14 cellular contexts compared by ENCODE assay signal in the genomic region with DNA sequence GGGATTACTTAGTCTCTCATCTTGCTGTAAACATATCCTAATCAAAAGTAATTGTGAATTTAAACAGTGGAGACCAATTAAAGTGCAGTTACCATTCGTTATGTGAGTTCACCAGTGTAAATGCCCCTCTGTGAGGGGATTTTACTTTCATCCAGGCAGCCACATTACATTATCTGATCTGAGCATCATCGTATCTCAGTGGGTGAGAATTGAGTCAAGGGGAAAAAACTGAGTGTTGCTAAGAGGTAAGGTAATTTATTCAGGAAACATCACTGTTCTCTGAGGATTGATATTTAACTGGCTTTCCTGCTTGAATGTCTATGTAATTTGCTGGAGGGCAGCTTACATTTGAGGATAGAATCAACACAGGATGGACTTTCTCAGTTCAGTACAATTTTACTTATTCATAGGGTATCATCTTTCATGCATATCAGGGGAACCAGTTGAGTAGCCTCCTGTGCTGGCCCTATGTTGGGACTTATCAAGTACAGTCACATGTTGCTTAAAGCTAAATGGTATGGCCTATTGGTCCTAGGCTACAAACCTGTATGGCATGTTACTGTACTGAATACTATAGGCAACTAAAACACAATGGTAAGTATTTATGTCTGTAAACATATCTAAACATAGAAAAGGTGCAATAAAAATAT.
DNase-seq lines count a peak whose midpoint lies in the region; ATAC-seq and TF ChIP-seq lines count a peak whose summit lies in the region.
"Had no signal": no experiment of that assay in that cellular context is flagged by ENCODE, and none has a peak within 500 bp of the region (broad histone marks: within the 10 kb centered on the region; RNA-seq: fewer than 3 reads in every experiment).

No MANE protein-coding gene starts in this region.

- peak overlapping the region; percentile 54 for H3K27ac Mint-ChIP-seq in stimulated activated naive CD8-positive, alpha-beta T cell treated with anti-CD3 and anti-CD28 coated beads, Interleukin-15, Interleukin-2, amounts not matched to agents 100 ng/mL and 50 ng/mL, for 24 hours
- no peak overlapping the region for H3K27ac Mint-ChIP-seq in naive thymus-derived CD8-positive, alpha-beta T cell

- POLR2A ChIA-PET in naive thymus-derived CD8-positive, alpha-beta T cell (lab: Charles Lee) = no interaction called here

- H3K4me1 ChIP-seq in RWPE2 (ENCODE audit: insufficient read depth, poor library complexity, severe bottlenecking) = peaks cover 10% of the 10 kb centered on the region
- H3K4me1 ChIP-seq: heart right ventricle, prostate gland had no signal

- H3K36me3 ChIP-seq in RWPE2 (ENCODE audit: low read depth) = no peaks in the 10 kb centered on the region
- H3K36me3 ChIP-seq: heart right ventricle, prostate gland had no signal

- H3K27ac ChIP-seq in RWPE2 (ENCODE audit: poor library complexity, severe bottlenecking) = peak overlapping the region; percentile 13
- H3K27ac ChIP-seq: heart right ventricle, prostate gland had no signal

- DNase-seq in activated T-cell treated with anti-CD3 and anti-CD28 coated beads, Interleukin-2, amount 50 U/mL, for 4 hours = no peak
- DNase-seq in activated T-cell treated with anti-CD3 and anti-CD28 coated beads for 4 hours (no peak), RWPE2 (ENCODE audit: low spot score) (no peak), T1000 (lab: John Stamatoyannopoulos, UW) (no peak)
- DNase-seq in naive thymus-derived CD8-positive, alpha-beta T cell = no peak
- DNase-seq: cerebellar nuclear complex, heart right ventricle, NCI-H524 had no signal

- H3K36me3 Mint-ChIP-seq in activated T-cell treated with anti-CD3 and anti-CD28 coated beads, Interleukin-2, amount 50 U/mL, for 4 hours (ENCODE audit: insufficient read depth) = no peaks in the 10 kb centered on the region
- no peaks in the 10 kb centered on the region for H3K36me3 Mint-ChIP-seq in stimulated activated naive CD8-positive, alpha-beta T cell treated with anti-CD3 and anti-CD28 coated beads, Interleukin-15, Interleukin-2, amounts not matched to agents 100 ng/mL and 50 ng/mL, for 24 hours (ENCODE audit: low read depth)
- H3K36me3 Mint-ChIP-seq in naive thymus-derived CD8-positive, alpha-beta T cell = no peaks in the 10 kb centered on the region

- peak; percentile 71 to 77 for ATAC-seq in activated T-cell treated with anti-CD3 and anti-CD28 coated beads, Interleukin-2, amount 50 U/mL, for 4 hours
- peak; percentile 74 for ATAC-seq in HG02759 (IDR thresholded peaks at IDR 0.05; ENCODE audit: unreplicated experiment)
- peak; percentile 37; the same call in 2 of the 3 replicates for ATAC-seq in RWPE2 (ENCODE audit: low read depth)
- no peak for ATAC-seq in GM21526 (IDR thresholded peaks at IDR 0.05; ENCODE audit: low FRiP score, unreplicated experiment)
- ATAC-seq in naive thymus-derived CD8-positive, alpha-beta T cell = no peak
- ATAC-seq: heart right ventricle, HepG2, Right ventricle myocardium inferior had no signal

- no peaks in the 10 kb centered on the region for H3K9me3 ChIP-seq in RWPE2 (ENCODE audit: severe bottlenecking)
- H3K9me3 ChIP-seq: heart right ventricle, prostate gland had no signal

- no peak overlapping the region for H3K4me3 Mint-ChIP-seq in activated T-cell treated with anti-CD3 and anti-CD28 coated beads, Interleukin-2, amount 50 U/mL, for 4 hours
- no peak overlapping the region for H3K4me3 Mint-ChIP-seq in stimulated activated naive CD8-positive, alpha-beta T cell treated with anti-CD3 and anti-CD28 coated beads, Interleukin-15, Interleukin-2, amounts not matched to agents 100 ng/mL and 50 ng/mL, for 24 hours
- no peak overlapping the region for H3K4me3 Mint-ChIP-seq in naive thymus-derived CD8-positive, alpha-beta T cell

- H3K27me3 ChIP-seq in RWPE2 (ENCODE audit: insufficient read depth, poor library complexity, severe bottlenecking) = no peaks in the 10 kb centered on the region
- H3K27me3 ChIP-seq: heart right ventricle had no signal

- TF ChIP-seq CTCF in RWPE2 (IDR thresholded peaks at IDR 0.05; ENCODE audit: poor library complexity, severe bottlenecking) = no peak

- H3K4me3 ChIP-seq in RWPE2 (ENCODE audit: severe bottlenecking) = no peak overlapping the region
- H3K4me3 ChIP-seq: heart right ventricle, prostate gland had no signal

- peaks cover 6% of the 10 kb centered on the region for H3K27me3 Mint-ChIP-seq in activated T-cell treated with anti-CD3 and anti-CD28 coated beads, Interleukin-2, amount 50 U/mL, for 4 hours (ENCODE audit: low read depth)
- peaks cover 10% of the 10 kb centered on the region for H3K27me3 Mint-ChIP-seq in stimulated activated naive CD8-positive, alpha-beta T cell treated with anti-CD3 and anti-CD28 coated beads, Interleukin-15, Interleukin-2, amounts not matched to agents 100 ng/mL and 50 ng/mL, for 24 hours
- H3K27me3 Mint-ChIP-seq in naive thymus-derived CD8-positive, alpha-beta T cell = peaks cover 0 to 7% (median 0%) of the 10 kb centered on the region in 5 donors

- peaks cover 2% of the 10 kb centered on the region for H3K4me1 Mint-ChIP-seq in activated T-cell treated with anti-CD3 and anti-CD28 coated beads, Interleukin-2, amount 50 U/mL, for 4 hours (ENCODE audit: low read depth)
- peaks cover 19% of the 10 kb centered on the region for H3K4me1 Mint-ChIP-seq in stimulated activated naive CD8-positive, alpha-beta T cell treated with anti-CD3 and anti-CD28 coated beads, Interleukin-15, Interleukin-2, amounts not matched to agents 100 ng/mL and 50 ng/mL, for 24 hours (ENCODE audit: low read depth)
- H3K4me1 Mint-ChIP-seq in naive thymus-derived CD8-positive, alpha-beta T cell = no peaks in the 10 kb centered on the region

- H3K9me3 Mint-ChIP-seq in activated T-cell treated with anti-CD3 and anti-CD28 coated beads, Interleukin-2, amount 50 U/mL, for 4 hours = peaks cover 4% of the 10 kb centered on the region
- no peaks in the 10 kb centered on the region for H3K9me3 Mint-ChIP-seq in stimulated activated naive CD8-positive, alpha-beta T cell treated with anti-CD3 and anti-CD28 coated beads, Interleukin-15, Interleukin-2, amounts not matched to agents 100 ng/mL and 50 ng/mL, for 24 hours
- peaks cover 0 to 3% (median 0%) of the 10 kb centered on the region in 9 donors for H3K9me3 Mint-ChIP-seq in naive thymus-derived CD8-positive, alpha-beta T cell

Comparison
In these comparisons a context has a peak if more than half of its experiments do, and no peak if none do; other contexts are left out.
1. ATAC-seq: peak in activated T-cell treated with anti-CD3 and anti-CD28 coated beads, Interleukin-2, amount 50 U/mL, for 4 hours (2 of 2), HG02759 (single experiment) and RWPE2 (single experiment); none in GM21526 (single experiment) and naive thymus-derived CD8-positive, alpha-beta T cell (0 of 2).